Comparison of ENCODE assay signal across 25 cellular contexts in genomic region chr9:61668846-61669245, GRCh38.
"Had no signal": no experiment of that assay in that cellular context is flagged by ENCODE, and none has a peak within 500 bp of the region (broad histone marks: within the 10 kb centered on the region; RNA-seq: fewer than 3 reads in every experiment).

No MANE protein-coding gene starts in this region.

- H3K9me3 ChIP-seq: gastrocnemius medialis had no signal

- H3K36me3 Mint-ChIP-seq: activated naive CD4-positive, alpha-beta T cell treated with anti-CD3 and anti-CD28 coated beads, Interleukin-2, amount 50 U/mL, for 24 hours; memory B cell; stimulated activated memory B cell treated with anti-CD40 and anti-IgM and Interleukin-4, amounts not matched to agents 10 μg/mL and 1 μg/mL and 100 μg/mL, for 72 hours had no signal

- H3K27ac Mint-ChIP-seq: activated naive CD4-positive, alpha-beta T cell treated with anti-CD3 and anti-CD28 coated beads, Interleukin-2, amount 50 U/mL, for 24 hours; activated naive CD8-positive, alpha-beta T cell treated with anti-CD3 and anti-CD28 coated beads, Interleukin-2, amount 50 U/mL, for 24 hours; activated T-helper 2 cell treated with anti-CD3 and anti-CD28 coated beads, Interferon-gamma antibody, Interleukin-2, Interleukin-4, amounts not matched to agents 10 μg/mL and 5 μg/mL and 100 μg/mL, durations not matched to agents 14 hours and 24 hours and 36 hours; memory B cell; natural killer cell treated with Interleukin-12 subunit alpha and Interleukin-12 subunit beta and Interleukin-15 and Interleukin-18, amount 100 ng/mL, for 72 hours; stimulated activated memory B cell treated with anti-CD40 and anti-IgM and Interleukin-4, amounts not matched to agents 10 μg/mL and 1 μg/mL and 100 μg/mL, for 72 hours; stimulated activated naive CD8-positive, alpha-beta T cell treated with anti-CD3 and anti-CD28 coated beads, Interleukin-15, amount 100 ng/mL, for 72 hours had no signal

- H3K4me3 Mint-ChIP-seq: activated naive CD4-positive, alpha-beta T cell treated with anti-CD3 and anti-CD28 coated beads, Interleukin-2, amount 50 U/mL, for 24 hours; activated naive CD8-positive, alpha-beta T cell treated with anti-CD3 and anti-CD28 coated beads, Interleukin-2, amount 50 U/mL, for 24 hours; activated T-cell treated with anti-CD3 and anti-CD28 coated beads, Interleukin-2, amount 50 U/mL, for 4 hours; central memory CD8-positive, alpha-beta T cell; memory B cell; natural killer cell treated with Interleukin-12 subunit alpha and Interleukin-12 subunit beta and Interleukin-15 and Interleukin-18, amount 100 ng/mL, for 72 hours; stimulated activated memory B cell treated with anti-CD40 and anti-IgM and Interleukin-4, amounts not matched to agents 10 μg/mL and 1 μg/mL and 100 μg/mL, for 72 hours; stimulated activated naive CD8-positive, alpha-beta T cell treated with anti-CD3 and anti-CD28 coated beads, Interleukin-15, amount 100 ng/mL, for 72 hours; T-cell had no signal

- ATAC-seq: activated naive CD8-positive, alpha-beta T cell treated with anti-CD3 and anti-CD28 coated beads, Interleukin-2, amount 50 U/mL, for 24 hours; activated T-cell treated with anti-CD3 and anti-CD28 coated beads, Interleukin-2, amount 50 U/mL, for 4 hours; gastrocnemius medialis; left cardiac atrium; natural killer cell treated with Interleukin-12 subunit alpha and Interleukin-12 subunit beta and Interleukin-15 and Interleukin-18, amount 100 ng/mL, for 72 hours; right cardiac atrium; stimulated activated memory B cell treated with anti-CD40 and anti-IgM and Interleukin-4, amounts not matched to agents 10 μg/mL and 1 μg/mL and 100 μg/mL, for 72 hours; stimulated activated naive CD8-positive, alpha-beta T cell treated with anti-CD3 and anti-CD28 coated beads, Interleukin-15, amount 100 ng/mL, for 72 hours; T-cell had no signal

- H3K27ac ChIP-seq: gastrocnemius medialis, upper lobe of left lung, VCaP had no signal

- H3K4me1 Mint-ChIP-seq: activated naive CD4-positive, alpha-beta T cell treated with anti-CD3 and anti-CD28 coated beads, Interleukin-2, amount 50 U/mL, for 24 hours; activated naive CD8-positive, alpha-beta T cell treated with anti-CD3 and anti-CD28 coated beads, Interleukin-2, amount 50 U/mL, for 24 hours; central memory CD8-positive, alpha-beta T cell; memory B cell; stimulated activated memory B cell treated with anti-CD40 and anti-IgM and Interleukin-4, amounts not matched to agents 10 μg/mL and 1 μg/mL and 100 μg/mL, for 72 hours; stimulated activated naive CD8-positive, alpha-beta T cell treated with anti-CD3 and anti-CD28 coated beads, Interleukin-15, amount 100 ng/mL, for 72 hours had no signal

- DNase-seq: activated CD4-positive, alpha-beta T cell treated with anti-CD3 and anti-CD28 coated beads for 4 hours; activated CD4-positive, alpha-beta T cell treated with anti-CD3 and anti-CD28 coated beads, Interleukin-2, amount 50 U/mL, for 48 hours; activated CD8-positive, alpha-beta memory T cell treated with anti-CD3 and anti-CD28 coated beads, Interleukin-2, amount 50 U/mL, for 48 hours; activated naive CD8-positive, alpha-beta T cell treated with anti-CD3 and anti-CD28 coated beads, Interleukin-2, amount 50 U/mL, for 24 hours; activated T-cell treated with anti-CD3 and anti-CD28 coated beads, Interleukin-2, amount 50 U/mL, for 4 hours; amygdala; effector CD8-positive, alpha-beta T cell; gastrocnemius medialis; glutamatergic neuron; left cardiac atrium; stimulated activated CD4-positive, alpha-beta T cell treated with anti-CD3 and anti-CD28 coated beads, Interleukin-12 subunit alpha, Interleukin-12 subunit beta, amount 100 ng/mL, for 4 hours; stimulated activated CD4-positive, alpha-beta T cell treated with anti-CD3 and anti-CD28 coated beads, Interleukin-4, amount 100 ng/mL, for 24 hours; stimulated activated CD8-positive, alpha-beta memory T cell treated with anti-CD3 and anti-CD28 coated beads, Interleukin-4, amount 100 ng/mL, for 48 hours; stimulated activated naive CD8-positive, alpha-beta T cell treated with anti-CD3 and anti-CD28 coated beads, Interleukin-15, amount 100 ng/mL, for 72 hours; substantia nigra; T-cell had no signal

- H3K4me1 ChIP-seq: gastrocnemius medialis, upper lobe of left lung had no signal

- H3K27me3 Mint-ChIP-seq: activated naive CD4-positive, alpha-beta T cell treated with anti-CD3 and anti-CD28 coated beads, Interleukin-2, amount 50 U/mL, for 24 hours; activated naive CD8-positive, alpha-beta T cell treated with anti-CD3 and anti-CD28 coated beads, Interleukin-2, amount 50 U/mL, for 24 hours; central memory CD8-positive, alpha-beta T cell; natural killer cell treated with Interleukin-12 subunit alpha and Interleukin-12 subunit beta and Interleukin-15 and Interleukin-18, amount 100 ng/mL, for 72 hours; stimulated activated memory B cell treated with anti-CD40 and anti-IgM and Interleukin-4, amounts not matched to agents 10 μg/mL and 1 μg/mL and 100 μg/mL, for 72 hours; stimulated activated naive CD8-positive, alpha-beta T cell treated with anti-CD3 and anti-CD28 coated beads, Interleukin-15, amount 100 ng/mL, for 72 hours; T-cell had no signal

- H3K27me3 ChIP-seq: gastrocnemius medialis, upper lobe of left lung had no signal

- H3K36me3 ChIP-seq: gastrocnemius medialis, upper lobe of left lung had no signal

- H3K4me3 ChIP-seq: gastrocnemius medialis, upper lobe of left lung had no signal

- H3K9me3 Mint-ChIP-seq: activated naive CD4-positive, alpha-beta T cell treated with anti-CD3 and anti-CD28 coated beads, Interleukin-2, amount 50 U/mL, for 24 hours had no signal
